In the genomic region with DNA sequence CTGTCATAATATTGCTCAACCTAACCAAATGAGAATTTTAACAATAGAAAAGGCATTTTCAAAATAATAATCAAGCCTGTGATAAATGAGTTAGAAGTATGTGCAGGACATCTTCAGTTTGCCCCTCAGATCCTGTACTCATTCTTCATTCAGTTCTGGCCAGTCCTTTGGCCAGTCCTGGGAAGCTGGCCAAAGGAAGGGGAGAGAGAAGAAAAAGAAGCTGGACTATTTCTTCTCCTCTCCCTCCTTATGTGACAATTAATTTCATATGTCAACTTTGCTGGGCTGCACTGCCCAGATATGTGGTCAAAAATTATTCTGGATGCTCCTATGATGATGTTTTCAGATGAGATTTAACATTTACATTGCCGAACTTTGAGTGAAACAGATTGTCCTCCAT, we compare ENCODE assay signal across 16 cellular contexts. TPM values are rescaled to one million over a fixed set of nuclear protein-coding genes. Genes with fewer than 3 reads are reported as not detected.
"Had no signal": no experiment of that assay in that cellular context is flagged by ENCODE, and none has a peak within 500 bp of the region (broad histone marks: within the 10 kb centered on the region; RNA-seq: fewer than 3 reads in every experiment).

No MANE protein-coding gene starts in this region.

- DNase-seq: activated CD4-positive, alpha-beta T cell treated with anti-CD3 and anti-CD28 coated beads, Interleukin-2, amount 50 U/mL, for 4 hours; activated gamma-delta T cell; adrenal gland; effector CD4-positive, alpha-beta T cell; immature natural killer cell; kidney glomerular epithelial cell; mucosa of descending colon; naive thymus-derived CD8-positive, alpha-beta T cell; sigmoid colon; stimulated activated naive CD4-positive, alpha-beta T cell treated with Interleukin-2 at 50 U/mL for 16 hours; substantia nigra; T-helper 2 cell; transverse colon; uterus; WERI-Rb-1 had no signal

- H3K27ac ChIP-seq: neutrophil, transverse colon, WERI-Rb-1 had no signal

- H3K36me3 ChIP-seq: adrenal gland, neutrophil, sigmoid colon, transverse colon, uterus, WERI-Rb-1 had no signal

- H3K27me3 ChIP-seq: adrenal gland, neutrophil, sigmoid colon, transverse colon, uterus had no signal

- H3K4me1 ChIP-seq: adrenal gland, sigmoid colon, uterus had no signal

- H3K9me3 ChIP-seq: adrenal gland, mucosa of descending colon, neutrophil, sigmoid colon, transverse colon, uterus had no signal

- H3K4me3 ChIP-seq: adrenal gland, mucosa of descending colon, sigmoid colon, transverse colon, uterus had no signal

- ATAC-seq: naive thymus-derived CD8-positive, alpha-beta T cell had no signal

RNA-seq across cellular contexts. Expression of a gene that starts 31.6 kb away (rescaled TPM):
- total RNA-seq: naive thymus-derived CD8-positive, alpha-beta T cell had no signal
